Comparison of ENCODE assay signal across 21 cellular contexts in the genomic region with DNA sequence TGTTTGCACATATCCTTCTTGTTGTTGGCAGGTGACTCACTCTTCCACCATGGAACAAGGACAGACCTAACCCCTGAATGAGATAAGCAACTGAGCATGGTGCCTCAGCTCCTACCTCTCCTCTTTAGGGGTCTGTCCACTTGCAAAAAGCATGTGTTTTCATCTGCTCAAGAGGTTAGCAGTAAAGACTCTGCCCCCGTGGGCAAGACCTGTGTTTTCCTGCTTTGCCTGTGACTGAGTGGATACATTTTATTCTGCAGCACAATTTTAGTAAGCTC.
"Had no signal": no experiment of that assay in that cellular context is flagged by ENCODE, and none has a peak within 500 bp of the region (broad histone marks: within the 10 kb centered on the region; RNA-seq: fewer than 3 reads in every experiment).

No MANE protein-coding gene starts in this region.

- H3K9ac ChIP-seq: neural progenitor cell had no signal

- H3K36me3 ChIP-seq: colonic mucosa, esophagus muscularis mucosa, heart right ventricle, left lung, neural progenitor cell, ovary, spleen, vagina had no signal

- H3K27ac Mint-ChIP-seq: dendritic cell treated with granulocyte-macrophage colony-stimulating factor and Interleukin-4, amounts not matched to agents 40 ng/mL and 50 ng/mL, for 4 days; naive thymus-derived CD4-positive, alpha-beta T cell; neural progenitor cell; stimulated activated naive B cell treated with anti-CD40 and anti-IgM and Interleukin-4, amounts not matched to agents 10 μg/mL and 1 μg/mL and 100 μg/mL, for 72 hours; stimulated activated naive CD8-positive, alpha-beta T cell treated with anti-CD3 and anti-CD28 coated beads, Interleukin-15, Interleukin-2, amounts not matched to agents 100 ng/mL and 50 ng/mL, for 24 hours had no signal

- H3K27me3 ChIP-seq: colonic mucosa, esophagus muscularis mucosa, heart right ventricle, left lung, neural progenitor cell, ovary, vagina had no signal

- H3K9me3 Mint-ChIP-seq: dendritic cell treated with granulocyte-macrophage colony-stimulating factor and Interleukin-4, amounts not matched to agents 40 ng/mL and 50 ng/mL, for 4 days; nephron; stimulated activated naive B cell treated with anti-CD40 and anti-IgM and Interleukin-4, amounts not matched to agents 10 μg/mL and 1 μg/mL and 100 μg/mL, for 72 hours; stimulated activated naive CD8-positive, alpha-beta T cell treated with anti-CD3 and anti-CD28 coated beads, Interleukin-15, Interleukin-2, amounts not matched to agents 100 ng/mL and 50 ng/mL, for 24 hours had no signal

- H3K4me1 ChIP-seq: colonic mucosa, neural progenitor cell, vagina had no signal

- H3K4me2 ChIP-seq: neural progenitor cell had no signal

- H3K4me3 ChIP-seq: colonic mucosa, esophagus muscularis mucosa, heart right ventricle, left lung, neural progenitor cell, ovary, psoas muscle, skin epidermis, spleen, vagina had no signal

- H3K36me3 Mint-ChIP-seq: naive thymus-derived CD4-positive, alpha-beta T cell; neural progenitor cell; stimulated activated naive B cell treated with anti-CD40 and anti-IgM and Interleukin-4, amounts not matched to agents 10 μg/mL and 1 μg/mL and 100 μg/mL, for 72 hours had no signal

- DNase-seq: colonic mucosa; effector memory CD4-positive, alpha-beta T cell; foreskin melanocyte; glutamatergic neuron; hippocampal formation; midbrain; naive thymus-derived CD4-positive, alpha-beta T cell; posterior cingulate gyrus; spleen; stimulated activated naive B cell treated with anti-CD40 and anti-IgM and Interleukin-4, amounts not matched to agents 10 μg/mL and 1 μg/mL and 100 μg/mL, for 72 hours had no signal

- H3K27ac ChIP-seq: colonic mucosa, left lung, neural progenitor cell, ovary, psoas muscle, skin epidermis, spleen, vagina had no signal

- H3K9me3 ChIP-seq: colonic mucosa, esophagus muscularis mucosa, heart right ventricle, left lung, ovary, psoas muscle, spleen, vagina had no signal

- ATAC-seq: naive thymus-derived CD4-positive, alpha-beta T cell; stimulated activated naive B cell treated with anti-CD40 and anti-IgM and Interleukin-4, amounts not matched to agents 10 μg/mL and 1 μg/mL and 100 μg/mL, for 72 hours had no signal

- H3K4me1 Mint-ChIP-seq: naive thymus-derived CD4-positive, alpha-beta T cell; neural progenitor cell; stimulated activated naive B cell treated with anti-CD40 and anti-IgM and Interleukin-4, amounts not matched to agents 10 μg/mL and 1 μg/mL and 100 μg/mL, for 72 hours had no signal

- H3K4me3 Mint-ChIP-seq: dendritic cell treated with granulocyte-macrophage colony-stimulating factor and Interleukin-4, amounts not matched to agents 40 ng/mL and 50 ng/mL, for 4 days; naive thymus-derived CD4-positive, alpha-beta T cell; nephron; neural progenitor cell; stimulated activated naive B cell treated with anti-CD40 and anti-IgM and Interleukin-4, amounts not matched to agents 10 μg/mL and 1 μg/mL and 100 μg/mL, for 72 hours; stimulated activated naive CD8-positive, alpha-beta T cell treated with anti-CD3 and anti-CD28 coated beads, Interleukin-15, Interleukin-2, amounts not matched to agents 100 ng/mL and 50 ng/mL, for 24 hours had no signal
